Comparison of ENCODE assay signal across 15 cellular contexts in genomic region chr11:538431-539051, GRCh38. TPM values are rescaled to one million over a fixed set of nuclear protein-coding genes. Genes with fewer than 3 reads are reported as not detected.
DNase-seq lines count a peak whose midpoint lies in the region; ATAC-seq and TF ChIP-seq lines count a peak whose summit lies in the region.
"Had no signal": no experiment of that assay in that cellular context is flagged by ENCODE, and none has a peak within 500 bp of the region (broad histone marks: within the 10 kb centered on the region; RNA-seq: fewer than 3 reads in every experiment).

No MANE protein-coding gene starts in this region.

- H3K9me3 Mint-ChIP-seq in activated CD4-positive, alpha-beta memory T cell treated with anti-CD3 and anti-CD28 coated beads for 36 hours, result no peaks in the 10 kb centered on the region
- no peaks in the 10 kb centered on the region for H3K9me3 Mint-ChIP-seq in activated CD4-positive, alpha-beta memory T cell treated with anti-CD3 and anti-CD28 coated beads, Interleukin-2, amount 10 ng/mL, durations not matched to agents 7 days and 5 days
- no peaks in the 10 kb centered on the region for H3K9me3 Mint-ChIP-seq in HFFc6
- H3K9me3 Mint-ChIP-seq in central memory CD8-positive, alpha-beta T cell, result no peaks in the 10 kb centered on the region

- CTCF ChIA-PET in activated CD4-positive, alpha-beta memory T cell treated with anti-CD3 and anti-CD28 coated beads for 36 hours (lab: Charles Lee), result interaction anchor here (0.8 to 1.9 kb wide), 3 partner anchors 16 to 280 kb away, joined by 3 to 6 read pairs (median 5); no protein-coding TSS in a partner anchor
- CTCF ChIA-PET in activated CD4-positive, alpha-beta memory T cell treated with anti-CD3 and anti-CD28 coated beads, Interleukin-2, amount 10 ng/mL, durations not matched to agents 7 days and 5 days (lab: Charles Lee), result no interaction called here

- H3K9me3 ChIP-seq in neuronal stem cell (replicated peaks in 1 of 2; ENCODE audit: control insufficient read depth in 2 of 2, insufficient read depth in 1 of 2, low read depth in 1 of 2, low read length in 2 of 2), result no peaks in the 10 kb centered on the region
- no peaks in the 10 kb centered on the region for H3K9me3 ChIP-seq in hepatocyte (ENCODE audit: low read depth)
- H3K9me3 ChIP-seq: A549, adrenal gland, sigmoid colon, tibial nerve had no signal

- no peak overlapping the region for H2BK12ac ChIP-seq in neuronal stem cell (ENCODE audit: low read length)

- H3K27me3 Mint-ChIP-seq in activated CD4-positive, alpha-beta memory T cell treated with anti-CD3 and anti-CD28 coated beads for 36 hours, result no peaks in the 10 kb centered on the region
- H3K27me3 Mint-ChIP-seq in activated CD4-positive, alpha-beta memory T cell treated with anti-CD3 and anti-CD28 coated beads, Interleukin-2, amount 10 ng/mL, durations not matched to agents 7 days and 5 days, result no peaks in the 10 kb centered on the region
- no peaks in the 10 kb centered on the region; the same call in 1 of the 2 replicates for H3K27me3 Mint-ChIP-seq in HFFc6 (ENCODE audit: insufficient read depth)
- H3K27me3 Mint-ChIP-seq in central memory CD8-positive, alpha-beta T cell, result no peaks in the 10 kb centered on the region

- peaks cover 18 to 24% of the 10 kb centered on the region in 2 donors for H3K4me1 ChIP-seq in neuronal stem cell (ENCODE audit: control insufficient read depth in 2 of 2, insufficient read depth in 1 of 2, low read depth in 1 of 2, low read length in 2 of 2)
- H3K4me1 ChIP-seq in hepatocyte (ENCODE audit: insufficient read depth), result peaks cover 25% of the 10 kb centered on the region

- peak overlapping the region; percentile 75 for H3K23ac ChIP-seq in neuronal stem cell (ENCODE audit: low read depth, low read length, poor library complexity)

- no peak overlapping the region for H3K4me3 Mint-ChIP-seq in activated CD4-positive, alpha-beta memory T cell treated with anti-CD3 and anti-CD28 coated beads for 36 hours
- no peak overlapping the region for H3K4me3 Mint-ChIP-seq in activated CD4-positive, alpha-beta memory T cell treated with anti-CD3 and anti-CD28 coated beads, Interleukin-2, amount 10 ng/mL, durations not matched to agents 7 days and 5 days
- no peak overlapping the region for H3K4me3 Mint-ChIP-seq in HFFc6
- no peak overlapping the region for H3K4me3 Mint-ChIP-seq in central memory CD8-positive, alpha-beta T cell

- H3K4me3 ChIP-seq in neuronal stem cell (ENCODE audit: low read length in 2 of 2) (no peak overlapping the region), hepatocyte (no peak overlapping the region)
- H3K4me3 ChIP-seq: A549, adrenal gland, sigmoid colon had no signal

- H2BK5ac ChIP-seq in neuronal stem cell (ENCODE audit: low read length), result peak overlapping the region; percentile 44

- peak overlapping the region; percentile 87 for H2BK120ac ChIP-seq in neuronal stem cell (ENCODE audit: low read depth, low read length)

- peak overlapping the region; percentile 100 for H2BK15ac ChIP-seq in neuronal stem cell (ENCODE audit: low read length)

- ATAC-seq in central memory CD8-positive, alpha-beta T cell (replicated peaks; ENCODE audit: extremely low read depth, poor library complexity, severe bottlenecking), result no peak
- ATAC-seq in GM21529 (IDR thresholded peaks at IDR 0.05; ENCODE audit: unreplicated experiment), result no peak
- ATAC-seq: A549 had no signal

- peak overlapping the region; percentile 24 for H3K9ac ChIP-seq in neuronal stem cell (ENCODE audit: low read depth, low read length, poor library complexity)

- peaks cover 10% of the 10 kb centered on the region for H3K79me2 ChIP-seq in hepatocyte

- H3K27ac ChIP-seq in neuronal stem cell (replicated peaks; ENCODE audit: low read length) (no peak overlapping the region), hepatocyte (no peak overlapping the region)
- H3K27ac ChIP-seq: A549, adrenal gland, sigmoid colon had no signal

- DNase-seq in activated CD4-positive, alpha-beta memory T cell treated with anti-CD3 and anti-CD28 coated beads for 36 hours, result peak; percentile 8
- DNase-seq in activated CD4-positive, alpha-beta memory T cell treated with anti-CD3 and anti-CD28 coated beads, Interleukin-2, amount 10 ng/mL, durations not matched to agents 7 days and 5 days, result no peak
- DNase-seq in HFFc6 (no peak), neuronal stem cell (ENCODE audit: low spot score) (no peak), hepatocyte (ENCODE audit: low spot score) (no peak)
- DNase-seq in central memory CD8-positive, alpha-beta T cell (ENCODE audit: low spot score in 2 of 2), result no peak
- no peak for DNase-seq in activated CD4-positive, alpha-beta T cell treated with anti-CD3 and anti-CD28 coated beads, Interleukin-2, amount 50 U/mL, for 48 hours
- DNase-seq: NCI-H1417 treated with DMSO at 0.1 percent for 48 hours; NCI-H345; stimulated activated CD4-positive, alpha-beta T cell treated with anti-CD3 and anti-CD28 coated beads, Interleukin-4, amount 100 ng/mL, for 1 hour had no signal

- peaks cover 0 to 27% (median 4%) of the 10 kb centered on the region in 3 experiments for H3K27me3 ChIP-seq in neuronal stem cell (ENCODE audit: control insufficient read depth in 3 of 3, insufficient read depth in 3 of 3, low read depth in 1 of 3, low read length in 3 of 3)
- no peaks in the 10 kb centered on the region for H3K27me3 ChIP-seq in hepatocyte
- H3K27me3 ChIP-seq: adrenal gland, tibial nerve had no signal

- H2AFZ ChIP-seq in neuronal stem cell (ENCODE audit: low read length), result no peak overlapping the region
- no peak overlapping the region for H2AFZ ChIP-seq in hepatocyte

- H3K18ac ChIP-seq in neuronal stem cell (ENCODE audit: low read length), result peak overlapping the region; percentile 53

- peak overlapping the region; percentile 2 for H3K14ac ChIP-seq in neuronal stem cell (ENCODE audit: low read length)

- H3K36me3 Mint-ChIP-seq in activated CD4-positive, alpha-beta memory T cell treated with anti-CD3 and anti-CD28 coated beads for 36 hours, result no peaks in the 10 kb centered on the region
- H3K36me3 Mint-ChIP-seq in activated CD4-positive, alpha-beta memory T cell treated with anti-CD3 and anti-CD28 coated beads, Interleukin-2, amount 10 ng/mL, durations not matched to agents 7 days and 5 days (ENCODE audit: low read depth), result peaks cover 2% of the 10 kb centered on the region
- H3K36me3 Mint-ChIP-seq in HFFc6 (ENCODE audit: low read depth), result no peaks in the 10 kb centered on the region
- H3K36me3 Mint-ChIP-seq in central memory CD8-positive, alpha-beta T cell (ENCODE audit: insufficient read depth), result peaks cover 14% of the 10 kb centered on the region

- H2AK5ac ChIP-seq in neuronal stem cell (ENCODE audit: low read depth, low read length), result peak overlapping the region; percentile 99

- peaks cover 12% of the 10 kb centered on the region for H3K79me1 ChIP-seq in neuronal stem cell (ENCODE audit: low read depth, low read length)

- no peak overlapping the region for H3K4me2 ChIP-seq in neuronal stem cell (ENCODE audit: insufficient read depth, low read length, poor library complexity, severe bottlenecking)
- H3K4me2 ChIP-seq in hepatocyte, result no peak overlapping the region
- H3K4me2 ChIP-seq: A549 had no signal

- POLR2A ChIA-PET in activated CD4-positive, alpha-beta memory T cell treated with anti-CD3 and anti-CD28 coated beads for 36 hours (lab: Charles Lee), result no interaction called here
- POLR2A ChIA-PET in activated CD4-positive, alpha-beta memory T cell treated with anti-CD3 and anti-CD28 coated beads, Interleukin-2, amount 10 ng/mL, durations not matched to agents 7 days and 5 days (lab: Charles Lee), result interaction anchor here (0.7 kb wide), 1 partner anchor 33 kb away, joined by 3 read pairs; no protein-coding TSS in a partner anchor

- no peaks in the 10 kb centered on the region for H3K9me2 ChIP-seq in hepatocyte (replicated peaks; ENCODE audit: insufficient read depth)

- peaks cover 9% of the 10 kb centered on the region for H3K4me1 Mint-ChIP-seq in activated CD4-positive, alpha-beta memory T cell treated with anti-CD3 and anti-CD28 coated beads for 36 hours (ENCODE audit: low read depth)
- peaks cover 26% of the 10 kb centered on the region for H3K4me1 Mint-ChIP-seq in activated CD4-positive, alpha-beta memory T cell treated with anti-CD3 and anti-CD28 coated beads, Interleukin-2, amount 10 ng/mL, durations not matched to agents 7 days and 5 days
- H3K4me1 Mint-ChIP-seq in HFFc6 (ENCODE audit: low read depth), result no peaks in the 10 kb centered on the region
- peaks cover 16% of the 10 kb centered on the region for H3K4me1 Mint-ChIP-seq in central memory CD8-positive, alpha-beta T cell

- no peak overlapping the region for H4K8ac ChIP-seq in neuronal stem cell (ENCODE audit: low read depth, low read length)

- TF ChIP-seq CTCF in HFFc6 (IDR thresholded peaks at IDR 0.05), result no peak
- no peak for TF ChIP-seq CTCF in hepatocyte (IDR thresholded peaks at IDR 0.05; ENCODE audit: poor library complexity)

- no peak overlapping the region for H3K27ac Mint-ChIP-seq in activated CD4-positive, alpha-beta memory T cell treated with anti-CD3 and anti-CD28 coated beads for 36 hours
- H3K27ac Mint-ChIP-seq in activated CD4-positive, alpha-beta memory T cell treated with anti-CD3 and anti-CD28 coated beads, Interleukin-2, amount 10 ng/mL, durations not matched to agents 7 days and 5 days, result no peak overlapping the region
- 0 out of 2 replicates have a peak overlapping the region, but pooled peaks have one; percentile 72 for H3K27ac Mint-ChIP-seq in HFFc6
- peak overlapping the region; percentile 55 for H3K27ac Mint-ChIP-seq in central memory CD8-positive, alpha-beta T cell (ENCODE audit: low read depth)

- peaks cover 5% of the 10 kb centered on the region in 2 donors for H3K36me3 ChIP-seq in neuronal stem cell (replicated peaks in 1 of 2; ENCODE audit: control insufficient read depth in 2 of 2, insufficient read depth in 2 of 2, low read length in 2 of 2)
- H3K36me3 ChIP-seq in hepatocyte (replicated peaks; ENCODE audit: insufficient read depth, low read depth), result no peaks in the 10 kb centered on the region

- no peak overlapping the region for H4K91ac ChIP-seq in neuronal stem cell (ENCODE audit: low read depth, low read length, poor library complexity)

- peaks cover 13% of the 10 kb centered on the region for H4K20me1 ChIP-seq in hepatocyte (ENCODE audit: insufficient read depth, poor library complexity, severe bottlenecking)

- intact Hi-C loops in activated CD4-positive, alpha-beta memory T cell treated with anti-CD3 and anti-CD28 coated beads for 36 hours (cut with micrococcal nuclease), result loop anchor here (5.0 kb wide), 2 partner anchors 159 to 184 kb away; partner anchors contain the start of genes DEAF1 and TMEM80

- H3K4ac ChIP-seq in neuronal stem cell (ENCODE audit: low read length), result peak overlapping the region; percentile 85

- WGBS in neuronal stem cell (ENCODE audit: extremely low coverage in 2 of 2, insufficient read length in 2 of 2, insufficient replicate concordance in 1 of 2), 2 donors, result no CpG with 5 or more reads among the region's 20 CpGs
- 92% methylated on average over 20 of the region's 20 CpGs for WGBS in hepatocyte (ENCODE audit: low lambda C conversion rate, missing lambda C conversion rate)

RNA-seq across cellular contexts. Expression of gene LRRC56, which starts 1.2 kb away (rescaled TPM):
- total RNA-seq in activated CD4-positive, alpha-beta memory T cell treated with anti-CD3 and anti-CD28 coated beads for 36 hours, result 1 to 10 TPM; 1.3 to 1.6 TPM
- total RNA-seq in activated CD4-positive, alpha-beta memory T cell treated with anti-CD3 and anti-CD28 coated beads, Interleukin-2, amount 10 ng/mL, durations not matched to agents 7 days and 5 days, result 1 to 10 TPM; 2.2 to 2.5 TPM
- total RNA-seq in HFFc6 (2021; fragmentation: NEBNext Ultra II Directional; extraction: Animal tissue kit (Norgen Biotek cat#: 25700)), result under 1 TPM; 0.23 to 0.83 (median 0.55) TPM
- polyA plus RNA-seq in neuronal stem cell (2013, experiment 1 of 2), result 1.1 TPM
- polyA plus RNA-seq in neuronal stem cell (2013, experiment 2 of 2), result 1.2 TPM
- total RNA-seq in hepatocyte, result 0.64 and 1.6 TPM in 2 replicates
- 0.40 and 1.2 TPM in 2 replicates for polyA plus RNA-seq in hepatocyte

RNA-seq across cellular contexts. Expression of gene HRAS, which starts 3.2 kb away (rescaled TPM):
- total RNA-seq in activated CD4-positive, alpha-beta memory T cell treated with anti-CD3 and anti-CD28 coated beads for 36 hours, result 10 to 100 TPM; 39.8 to 42.0 TPM
- 10 to 100 TPM; 45.1 to 52.5 TPM for total RNA-seq in activated CD4-positive, alpha-beta memory T cell treated with anti-CD3 and anti-CD28 coated beads, Interleukin-2, amount 10 ng/mL, durations not matched to agents 7 days and 5 days
- total RNA-seq in HFFc6 (2021; fragmentation: NEBNext Ultra II Directional; extraction: Animal tissue kit (Norgen Biotek cat#: 25700)), result 100 to 1,000 TPM; 102 to 125 (median 107) TPM
- polyA plus RNA-seq in neuronal stem cell (2013, experiment 1 of 2), result 26.4 TPM
- 25.5 TPM for polyA plus RNA-seq in neuronal stem cell (2013, experiment 2 of 2)
- total RNA-seq in hepatocyte, result 19.3 and 28.4 TPM in 2 replicates
- 57.9 and 84.0 TPM in 2 replicates for polyA plus RNA-seq in hepatocyte

RNA-seq across cellular contexts. Expression of gene LMNTD2, which starts 22.0 kb away (rescaled TPM):
- 1 to 10 TPM; 3.1 to 3.9 TPM for total RNA-seq in activated CD4-positive, alpha-beta memory T cell treated with anti-CD3 and anti-CD28 coated beads for 36 hours
- 1 to 10 TPM; 2.5 to 3.2 TPM for total RNA-seq in activated CD4-positive, alpha-beta memory T cell treated with anti-CD3 and anti-CD28 coated beads, Interleukin-2, amount 10 ng/mL, durations not matched to agents 7 days and 5 days
- 1 to 10 TPM in 3 of 6 experiments, under 1 TPM in 3; 0.37 to 2.3 (median 0.97) TPM for total RNA-seq in HFFc6 (2021; fragmentation: NEBNext Ultra II Directional; extraction: Animal tissue kit (Norgen Biotek cat#: 25700))
- 0.75 TPM for polyA plus RNA-seq in neuronal stem cell (2013, experiment 1 of 2)
- polyA plus RNA-seq in neuronal stem cell (2013, experiment 2 of 2), result 0.87 TPM
- total RNA-seq in hepatocyte, result 3.4 and 7.3 TPM in 2 replicates
- polyA plus RNA-seq in hepatocyte, result 15.9 and 19.1 TPM in 2 replicates

RNA-seq across cellular contexts. Expression of gene RASSF7, which starts 22.2 kb away (rescaled TPM):
- total RNA-seq in activated CD4-positive, alpha-beta memory T cell treated with anti-CD3 and anti-CD28 coated beads for 36 hours, result 10 to 100 TPM; 18.8 to 21.9 TPM
- total RNA-seq in activated CD4-positive, alpha-beta memory T cell treated with anti-CD3 and anti-CD28 coated beads, Interleukin-2, amount 10 ng/mL, durations not matched to agents 7 days and 5 days, result 10 to 100 TPM; 32.7 to 32.8 TPM
- 10 to 100 TPM; 10.1 to 18.8 (median 12.7) TPM for total RNA-seq in HFFc6 (2021; fragmentation: NEBNext Ultra II Directional; extraction: Animal tissue kit (Norgen Biotek cat#: 25700))
- 8.9 TPM for polyA plus RNA-seq in neuronal stem cell (2013, experiment 1 of 2)
- polyA plus RNA-seq in neuronal stem cell (2013, experiment 2 of 2), result 9.1 TPM
- 47.6 and 75.8 TPM in 2 replicates for total RNA-seq in hepatocyte
- 104 and 130 TPM in 2 replicates for polyA plus RNA-seq in hepatocyte

RNA-seq across cellular contexts. Expression of gene RNH1, which starts 31.5 kb away (rescaled TPM):
- total RNA-seq in activated CD4-positive, alpha-beta memory T cell treated with anti-CD3 and anti-CD28 coated beads for 36 hours, result 100 to 1,000 TPM; 127 to 134 TPM
- total RNA-seq in activated CD4-positive, alpha-beta memory T cell treated with anti-CD3 and anti-CD28 coated beads, Interleukin-2, amount 10 ng/mL, durations not matched to agents 7 days and 5 days, result 100 to 1,000 TPM; 109 to 117 TPM
- total RNA-seq in HFFc6 (2021; fragmentation: NEBNext Ultra II Directional; extraction: Animal tissue kit (Norgen Biotek cat#: 25700)), result 100 to 1,000 TPM; 223 to 272 (median 250) TPM
- 35.7 TPM for polyA plus RNA-seq in neuronal stem cell (2013, experiment 1 of 2)
- polyA plus RNA-seq in neuronal stem cell (2013, experiment 2 of 2), result 35.1 TPM
- total RNA-seq in hepatocyte, result 87.5 and 105 TPM in 2 replicates
- 199 and 200 TPM in 2 replicates for polyA plus RNA-seq in hepatocyte

Comparison
In these comparisons a context has a peak if more than half of its experiments do, and no peak if none do; other contexts are left out.
1. H3K27ac Mint-ChIP-seq: peak in HFFc6 (single experiment) and central memory CD8-positive, alpha-beta T cell (single experiment); none in activated CD4-positive, alpha-beta memory T cell treated with anti-CD3 and anti-CD28 coated beads for 36 hours (single experiment) and activated CD4-positive, alpha-beta memory T cell treated with anti-CD3 and anti-CD28 coated beads, Interleukin-2, amount 10 ng/mL, durations not matched to agents 7 days and 5 days (single experiment).